Comparison of ENCODE assay signal across 6 cellular contexts in the genomic region with DNA sequence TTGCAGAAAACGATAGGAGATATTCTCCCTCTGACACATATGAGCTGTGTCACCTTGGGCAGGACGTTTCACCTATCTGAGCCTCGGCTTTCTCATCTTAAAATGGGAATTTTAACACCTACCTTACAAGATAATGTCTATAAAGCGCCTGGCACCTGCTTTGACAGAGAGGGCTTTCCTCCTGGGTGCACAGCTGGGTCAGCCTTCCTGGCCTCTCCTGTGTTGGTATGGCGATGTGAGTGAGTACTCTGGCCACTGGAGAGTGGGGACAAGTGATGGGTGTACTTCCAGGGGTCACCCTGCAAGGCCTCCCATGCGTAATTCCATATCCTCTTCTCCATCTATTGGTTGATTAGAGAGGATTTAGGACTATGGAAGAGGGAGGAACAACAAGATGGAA.
"Had no signal": no experiment of that assay in that cellular context is flagged by ENCODE, and none has a peak within 500 bp of the region (broad histone marks: within the 10 kb centered on the region; RNA-seq: fewer than 3 reads in every experiment).

No MANE protein-coding gene starts in this region.

- H3K36me3 Mint-ChIP-seq: IgD-negative memory B cell had no signal

- DNase-seq: IMR-90, KBM-7 had no signal

- ATAC-seq: HepG2, K562 had no signal

- H3K27ac Mint-ChIP-seq: IgD-negative memory B cell had no signal

- H3K4me3 Mint-ChIP-seq: IgD-negative memory B cell had no signal

- H3K27ac ChIP-seq: HL-60 had no signal

- H3K4me3 ChIP-seq: K562 had no signal
